Comparison of ENCODE assay signal across 17 cellular contexts in genomic region chr19:33552928-33553279, GRCh38. TPM values are rescaled to one million over a fixed set of nuclear protein-coding genes. Genes with fewer than 3 reads are reported as not detected.
A peak's percentile ranks its signal among the peaks of the same experiment; 100 is the strongest.
DNase-seq lines count a peak whose midpoint lies in the region; ATAC-seq and TF ChIP-seq lines count a peak whose summit lies in the region.
"Had no signal": no experiment of that assay in that cellular context is flagged by ENCODE, and none has a peak within 500 bp of the region (broad histone marks: within the 10 kb centered on the region; RNA-seq: fewer than 3 reads in every experiment).

No MANE protein-coding gene starts in this region.

- no peak overlapping the region for H3K27ac ChIP-seq in upper lobe of right lung
- H3K27ac ChIP-seq: 22Rv1, A549, C4-2B, HL-60 had no signal

- TF ChIP-seq CTCF in upper lobe of right lung (IDR thresholded peaks at IDR 0.05), result no peak
- TF ChIP-seq CTCF in GM13977 (IDR thresholded peaks at IDR 0.05; ENCODE audit: extremely low read depth, insufficient read depth, missing control alignments), result no peak

- H3K36me3 ChIP-seq in upper lobe of right lung, result no peaks in the 10 kb centered on the region
- H3K36me3 ChIP-seq: HAP-1 had no signal

- intact Hi-C loops in sciatic nerve (cut with DNase I), result no loop called here
- intact Hi-C loops in upper lobe of right lung (cut with DNase I), result no loop called here

- no peaks in the 10 kb centered on the region for H3K9me3 ChIP-seq in upper lobe of right lung
- H3K9me3 ChIP-seq: A549, HAP-1 had no signal

- DNase-seq in activated effector memory CD4-positive, alpha-beta T cell treated with anti-CD3 and anti-CD28 coated beads, Interleukin-2, amount 50 U/mL, for 16 hours, result peak; percentile 33
- no peak for DNase-seq in activated effector memory CD4-positive, alpha-beta T cell treated with Interleukin-2 at 50 U/mL for 16 hours
- DNase-seq in sciatic nerve (ENCODE audit: low spot score) (peak; percentile 18), upper lobe of right lung (peak; percentile 17), GM19238 (ENCODE audit: insufficient read length, low spot score) (no peak), GM13977 (ENCODE audit: low spot score) (no peak), activated gamma-delta T cell treated with Interleukin-2 at 50 U/mL for 16 hours (no peak)
- DNase-seq: AML-193; CD4-positive, alpha-beta T cell; DMS79 treated with DMSO at 0.1 percent for 48 hours; GF-D8; KBM-7 had no signal

- H3K27me3 ChIP-seq in upper lobe of right lung, result no peaks in the 10 kb centered on the region

- ATAC-seq in sciatic nerve, result no peak
- ATAC-seq in upper lobe of right lung, result no peak
- ATAC-seq: A549 had no signal

- H3K4me1 ChIP-seq in upper lobe of right lung, result no peaks in the 10 kb centered on the region
- H3K4me1 ChIP-seq: A549, HAP-1 had no signal

- in situ Hi-C loops in GM13977 (cut with MboI; ENCODE audit: low pct_unique_long_range_greater_than_20kb, low sequenced_read_pairs, unreplicated experiment), result no loop called here

- no peak overlapping the region for H3K4me3 ChIP-seq in upper lobe of right lung
- H3K4me3 ChIP-seq: A549, HAP-1 had no signal

RNA-seq across cellular contexts. Expression of gene PEPD, which starts 31.3 kb away (rescaled TPM):
- total RNA-seq in sciatic nerve (62.8 TPM), upper lobe of right lung (78.4 TPM)

Comparison
In these comparisons a context has a peak if more than half of its experiments do, and no peak if none do; other contexts are left out.
1. DNase-seq: peak in activated effector memory CD4-positive, alpha-beta T cell treated with anti-CD3 and anti-CD28 coated beads, Interleukin-2, amount 50 U/mL, for 16 hours (single experiment), sciatic nerve (single experiment) and upper lobe of right lung (single experiment); none in activated effector memory CD4-positive, alpha-beta T cell treated with Interleukin-2 at 50 U/mL for 16 hours (single experiment), GM19238 (single experiment), GM13977 (single experiment) and activated gamma-delta T cell treated with Interleukin-2 at 50 U/mL for 16 hours (single experiment).